In genomic region chr1:59233444-59233843, GRCh38 we compare ENCODE assay signal across 37 cellular contexts.
A peak's percentile ranks its signal among the peaks of the same experiment; 100 is the strongest.
DNase-seq lines count a peak whose midpoint lies in the region; ATAC-seq, FAIRE-seq and TF ChIP-seq lines count a peak whose summit lies in the region.
"Had no signal": no experiment of that assay in that cellular context is flagged by ENCODE, and none has a peak within 500 bp of the region (broad histone marks: within the 10 kb centered on the region; RNA-seq: fewer than 3 reads in every experiment).

No MANE protein-coding gene starts in this region.

- no peak for TF ChIP-seq RAD21 in GM12878 (IDR thresholded peaks at IDR 0.05; ENCODE audit: insufficient read depth, low read depth, low read length)

- H3K79me2 ChIP-seq in GM12878 (ENCODE audit: control insufficient read depth, insufficient read depth, low read length), result no peaks in the 10 kb centered on the region

- no peaks in the 10 kb centered on the region for H3K27me3 ChIP-seq in GM12878 (replicated peaks in 1 of 2; ENCODE audit: control insufficient read depth in 2 of 2, insufficient read depth in 2 of 2, low read length in 1 of 2)
- H3K27me3 ChIP-seq: BE2C; BLaER1; BLaER1 treated with 17β-estradiol and CSF1 and Interleukin-3, amounts not matched to agents 10 nM and 100 nM had no signal

- CTCF ChIA-PET in HEK293T (lab: Yijun Ruan, JAX), result no interaction called here
- CTCF ChIA-PET in GM12878 (lab: Yijun Ruan, JAX), result no interaction called here

- no peak overlapping the region for H3K4me3 ChIP-seq in GM12878
- H3K4me3 ChIP-seq: A549; BLaER1; BLaER1 treated with 17β-estradiol and CSF1 and Interleukin-3, amounts not matched to agents 10 nM and 100 nM had no signal

- no peaks in the 10 kb centered on the region for H3K27me3 Mint-ChIP-seq in stimulated activated naive CD8-positive, alpha-beta T cell treated with anti-CD3 and anti-CD28 coated beads, Interleukin-15, Interleukin-2, amounts not matched to agents 100 ng/mL and 50 ng/mL, for 24 hours
- H3K27me3 Mint-ChIP-seq in stimulated activated naive CD8-positive, alpha-beta T cell treated with anti-CD3 and anti-CD28 coated beads, Interleukin-15, amount 100 ng/mL, for 72 hours, result peaks cover 8% of the 10 kb centered on the region
- peaks cover 12% of the 10 kb centered on the region for H3K27me3 Mint-ChIP-seq in activated T-helper 17 cell treated with anti-CD3 and anti-CD28 coated beads, Interleukin-2, amount 50 U/mL, for 72 hours
- H3K27me3 Mint-ChIP-seq: B cell; CD4-positive, alpha-beta memory T cell; CD4-positive, alpha-beta T cell; CD4-positive, CD25-positive, alpha-beta regulatory T cell; CD8-positive, alpha-beta memory T cell had no signal

- no peak overlapping the region for H3K4me2 ChIP-seq in GM12878 (ENCODE audit: control insufficient read depth, insufficient read depth)
- H3K4me2 ChIP-seq: A549, BLaER1 had no signal

- no peaks in the 10 kb centered on the region for H4K20me1 ChIP-seq in GM12878 (ENCODE audit: control insufficient read depth, insufficient read depth)
- H4K20me1 ChIP-seq: BLaER1; BLaER1 treated with 17β-estradiol and CSF1 and Interleukin-3, amounts not matched to agents 10 nM and 100 nM had no signal

- H3K4me1 ChIP-seq in GM12878 (ENCODE audit: control insufficient read depth, insufficient read depth, low read length), result no peaks in the 10 kb centered on the region
- H3K4me1 ChIP-seq: A549, Caco-2 had no signal

- no TSS peak for BruUV-seq in GM12878 (replicated peaks; lab: Mats Ljungman, UMichigan)

- RAD21 ChIA-PET in GM12878 (lab: Charles Lee; ENCODE audit: unreplicated experiment), result no interaction called here

- peak overlapping the region; percentile 14 for H3K27ac Mint-ChIP-seq in stimulated activated naive CD8-positive, alpha-beta T cell treated with anti-CD3 and anti-CD28 coated beads, Interleukin-15, Interleukin-2, amounts not matched to agents 100 ng/mL and 50 ng/mL, for 24 hours
- no peak overlapping the region for H3K27ac Mint-ChIP-seq in stimulated activated naive CD8-positive, alpha-beta T cell treated with anti-CD3 and anti-CD28 coated beads, Interleukin-15, amount 100 ng/mL, for 72 hours
- H3K27ac Mint-ChIP-seq in activated T-helper 17 cell treated with anti-CD3 and anti-CD28 coated beads, Interleukin-2, amount 50 U/mL, for 72 hours, result peak overlapping the region; percentile 25
- H3K27ac Mint-ChIP-seq: B cell; CD4-positive, alpha-beta memory T cell; CD4-positive, alpha-beta T cell; CD4-positive, CD25-positive, alpha-beta regulatory T cell; CD8-positive, alpha-beta memory T cell; CD8-positive, alpha-beta T cell had no signal

- in situ Hi-C loops in GM12878 (cut with MboI), result no loop called here

- H3K27ac ChIP-seq in GM12878 (ENCODE audit: control insufficient read depth, insufficient read depth), result no peak overlapping the region
- H3K27ac ChIP-seq: 22Rv1; A549; BLaER1; BLaER1 treated with 17β-estradiol and CSF1 and Interleukin-3, amounts not matched to agents 10 nM and 100 nM; C4-2B had no signal

- POLR2A ChIA-PET in HEK293T (lab: Yijun Ruan, JAX) (no interaction called here), GM12878 (lab: Charles Lee) (no interaction called here)

- no peak for TF ChIP-seq EP300 in GM12878 (IDR thresholded peaks at IDR 0.05; ENCODE audit: borderline replicate concordance in 1 of 2, control insufficient read depth in 1 of 2, low read depth in 2 of 2, low read length in 2 of 2)

- TF ChIP-seq POLR2A in GM12878 (IDR thresholded peaks at IDR 0.05; ENCODE audit: low read depth, low read length), result no peak

- H2AFZ ChIP-seq in GM12878 (ENCODE audit: control insufficient read depth, low read depth, low read length), result no peak overlapping the region

- H3K36me3 Mint-ChIP-seq in stimulated activated naive CD8-positive, alpha-beta T cell treated with anti-CD3 and anti-CD28 coated beads, Interleukin-15, Interleukin-2, amounts not matched to agents 100 ng/mL and 50 ng/mL, for 24 hours (ENCODE audit: low read depth), result no peaks in the 10 kb centered on the region
- H3K36me3 Mint-ChIP-seq in activated T-helper 17 cell treated with anti-CD3 and anti-CD28 coated beads, Interleukin-2, amount 50 U/mL, for 72 hours (ENCODE audit: low read depth), result no peaks in the 10 kb centered on the region
- H3K36me3 Mint-ChIP-seq: CD14-positive monocyte; CD4-positive, alpha-beta memory T cell; CD4-positive, CD25-positive, alpha-beta regulatory T cell; CD8-positive, alpha-beta memory T cell; CD8-positive, alpha-beta T cell had no signal

- no peak for TF ChIP-seq CTCF in GM12878 (IDR thresholded peaks at IDR 0.05 in 2 of 3, conservative IDR thresholded peaks at IDR 0.05 in 1 of 3; ENCODE audit: control insufficient read depth in 2 of 3, extremely low read depth in 1 of 3, insufficient read depth in 1 of 3, low read depth in 3 of 3, low read length in 3 of 3)

- ATAC-seq in stimulated activated naive CD8-positive, alpha-beta T cell treated with anti-CD3 and anti-CD28 coated beads, Interleukin-15, amount 100 ng/mL, for 72 hours, result no peak
- ATAC-seq in activated T-helper 17 cell treated with anti-CD3 and anti-CD28 coated beads, Interleukin-2, amount 50 U/mL, for 72 hours (replicated peaks), result no peak
- ATAC-seq in GM12878, result no peak
- no peak for ATAC-seq in HG03108 (IDR thresholded peaks at IDR 0.05; ENCODE audit: unreplicated experiment)
- ATAC-seq in HG02798 (IDR thresholded peaks at IDR 0.05; ENCODE audit: poor library complexity, unreplicated experiment), result no peak
- ATAC-seq: A549; CD8-positive, alpha-beta T cell had no signal

- no peak for FAIRE-seq in GM12878 (lab: Jason Lieb, UNC)
- FAIRE-seq: A204.1, A549, D721Med had no signal

- H3K9me3 Mint-ChIP-seq in stimulated activated naive CD8-positive, alpha-beta T cell treated with anti-CD3 and anti-CD28 coated beads, Interleukin-15, Interleukin-2, amounts not matched to agents 100 ng/mL and 50 ng/mL, for 24 hours, result no peaks in the 10 kb centered on the region
- H3K9me3 Mint-ChIP-seq in stimulated activated naive CD8-positive, alpha-beta T cell treated with anti-CD3 and anti-CD28 coated beads, Interleukin-15, amount 100 ng/mL, for 72 hours, result no peaks in the 10 kb centered on the region
- peaks cover 6% of the 10 kb centered on the region for H3K9me3 Mint-ChIP-seq in activated T-helper 17 cell treated with anti-CD3 and anti-CD28 coated beads, Interleukin-2, amount 50 U/mL, for 72 hours
- H3K9me3 Mint-ChIP-seq: CD14-positive monocyte; CD4-positive, alpha-beta memory T cell; CD4-positive, alpha-beta T cell; CD4-positive, CD25-positive, alpha-beta regulatory T cell; CD8-positive, alpha-beta T cell had no signal

- H3K9me3 ChIP-seq in GM12878 (replicated peaks; ENCODE audit: control insufficient read depth, insufficient read depth, low read length), result no peaks in the 10 kb centered on the region
- H3K9me3 ChIP-seq: A549, BE2C, BLaER1, Caco-2 had no signal

- SMC1A ChIA-PET in GM12878 (lab: Charles Lee; ENCODE audit: uncharacterized antibody, unreplicated experiment), result interaction anchor here (1.4 kb wide), 1 partner anchor 466 kb away, joined by 6 read pairs; no protein-coding TSS in a partner anchor

- no peak for DNase-seq in stimulated activated naive CD8-positive, alpha-beta T cell treated with anti-CD3 and anti-CD28 coated beads, Interleukin-15, amount 100 ng/mL, for 72 hours
- no peak for DNase-seq in HEK293T (ENCODE audit: extremely low spot score)
- DNase-seq in GM12878 (ENCODE audit: low read depth, low spot score), result no peak
- no peak for DNase-seq in central memory CD4-positive, alpha-beta T cell
- DNase-seq: 8988T; ACHN; AML-193; BE2C; C1 segment of cervical spinal cord; Caco-2; Calu3; CD4-positive, alpha-beta memory T cell; CD4-positive, alpha-beta T cell; CD4-positive, CD25-positive, alpha-beta regulatory T cell; CD8-positive, alpha-beta memory T cell; CD8-positive, alpha-beta T cell; COR-L47; DMS 273 treated with DMSO at 0.1 percent for 48 hours; DMS153; DMS53; DMS79; DMS79 treated with DMSO at 0.1 percent for 48 hours; DND-41; EL had no signal

- H3K4me3 Mint-ChIP-seq in stimulated activated naive CD8-positive, alpha-beta T cell treated with anti-CD3 and anti-CD28 coated beads, Interleukin-15, Interleukin-2, amounts not matched to agents 100 ng/mL and 50 ng/mL, for 24 hours, result no peak overlapping the region
- no peak overlapping the region for H3K4me3 Mint-ChIP-seq in stimulated activated naive CD8-positive, alpha-beta T cell treated with anti-CD3 and anti-CD28 coated beads, Interleukin-15, amount 100 ng/mL, for 72 hours
- H3K4me3 Mint-ChIP-seq in activated T-helper 17 cell treated with anti-CD3 and anti-CD28 coated beads, Interleukin-2, amount 50 U/mL, for 72 hours, result no peak overlapping the region
- H3K4me3 Mint-ChIP-seq: B cell; CD14-positive monocyte; CD4-positive, alpha-beta memory T cell; CD4-positive, alpha-beta T cell; CD4-positive, CD25-positive, alpha-beta regulatory T cell; CD8-positive, alpha-beta memory T cell; CD8-positive, alpha-beta T cell had no signal

- H3K4me1 Mint-ChIP-seq in stimulated activated naive CD8-positive, alpha-beta T cell treated with anti-CD3 and anti-CD28 coated beads, Interleukin-15, Interleukin-2, amounts not matched to agents 100 ng/mL and 50 ng/mL, for 24 hours (ENCODE audit: low read depth), result no peaks in the 10 kb centered on the region
- no peaks in the 10 kb centered on the region for H3K4me1 Mint-ChIP-seq in stimulated activated naive CD8-positive, alpha-beta T cell treated with anti-CD3 and anti-CD28 coated beads, Interleukin-15, amount 100 ng/mL, for 72 hours
- no peaks in the 10 kb centered on the region for H3K4me1 Mint-ChIP-seq in activated T-helper 17 cell treated with anti-CD3 and anti-CD28 coated beads, Interleukin-2, amount 50 U/mL, for 72 hours
- H3K4me1 Mint-ChIP-seq: B cell; CD4-positive, alpha-beta memory T cell; CD4-positive, CD25-positive, alpha-beta regulatory T cell; CD8-positive, alpha-beta memory T cell had no signal

- WGBS in GM12878 (ENCODE audit: insufficient coverage, insufficient replicate concordance, low lambda C conversion rate, missing lambda C conversion rate), result 48% methylated on average over 1 of the region's 1 CpG

- intact Hi-C loops in GM12878 (cut with micrococcal nuclease; ENCODE audit: unreplicated experiment), result no loop called here

- no peak overlapping the region for H3K9ac ChIP-seq in GM12878 (ENCODE audit: control insufficient read depth, insufficient read depth, low read length)
- H3K9ac ChIP-seq: BLaER1; BLaER1 treated with 17β-estradiol and CSF1 and Interleukin-3, amounts not matched to agents 10 nM and 100 nM had no signal

- H3K36me3 ChIP-seq in GM12878 (ENCODE audit: control insufficient read depth in 2 of 2, insufficient read depth in 2 of 2, low read length in 1 of 2), result no peaks in the 10 kb centered on the region
- H3K36me3 ChIP-seq: BE2C; BLaER1; BLaER1 treated with 17β-estradiol and CSF1 and Interleukin-3, amounts not matched to agents 10 nM and 100 nM had no signal

TF ChIP-seq in HEK293T, 16 proteins besides CTCF, POLR2A, EP300 and RAD21 (continues in another document):
- no peak for TF ChIP-seq CTBP1 (IDR thresholded peaks at IDR 0.05; ENCODE audit: borderline replicate concordance)

Comparison
In these comparisons a context has a peak if more than half of its experiments do, and no peak if none do; other contexts are left out.
1. H3K27ac Mint-ChIP-seq: peak in stimulated activated naive CD8-positive, alpha-beta T cell treated with anti-CD3 and anti-CD28 coated beads, Interleukin-15, Interleukin-2, amounts not matched to agents 100 ng/mL and 50 ng/mL, for 24 hours (single experiment) and activated T-helper 17 cell treated with anti-CD3 and anti-CD28 coated beads, Interleukin-2, amount 50 U/mL, for 72 hours (single experiment); none in stimulated activated naive CD8-positive, alpha-beta T cell treated with anti-CD3 and anti-CD28 coated beads, Interleukin-15, amount 100 ng/mL, for 72 hours (0 of 2).